ENCODE assay signal across 8 cellular contexts in genomic region chr1:39395357-39395831, GRCh38.
DNase-seq lines count a peak whose midpoint lies in the region; ATAC-seq and TF ChIP-seq lines count a peak whose summit lies in the region.

No MANE protein-coding gene starts in this region.

- intact Hi-C loops in Right ventricle myocardium inferior (cut with DNase I): loop anchor here (2.0 kb wide), 1 partner anchor 13 kb away; no protein-coding TSS in a partner anchor
- intact Hi-C loops in cardiac septum (cut with DNase I): loop anchor here (2.0 kb wide), 1 partner anchor 13 kb away; no protein-coding TSS in a partner anchor

- H3K36me3 ChIP-seq in upper lobe of left lung: peaks cover 0 to 8% (median 3%) of the 10 kb centered on the region in 4 donors

- H3K4me3 ChIP-seq in upper lobe of left lung: no peak overlapping the region

- TF ChIP-seq EP300 in upper lobe of left lung (IDR thresholded peaks at IDR 0.05): no peak

- no peaks in the 10 kb centered on the region for H3K27me3 ChIP-seq in upper lobe of left lung

- WGBS in upper lobe of left lung, 2 donors: 17 to 24% methylated on average over 1 of the region's 1 CpG

- ATAC-seq in Right ventricle myocardium inferior: peak; percentile 31
- peak; percentile 49 to 51 for ATAC-seq in upper lobe of left lung (ENCODE audit: low FRiP score in 2 of 2)

- no peak for TF ChIP-seq POLR2A in upper lobe of left lung (IDR thresholded peaks at IDR 0.05)

- no peak for DNase-seq in Right ventricle myocardium inferior (ENCODE audit: missing footprints)
- no peak for DNase-seq in cardiac septum (ENCODE audit: low spot score)
- DNase-seq in amniotic epithelial cell (ENCODE audit: low read depth): peak; percentile 87
- peak; percentile 88 for DNase-seq in kidney glomerular epithelial cell (lab: John Stamatoyannopoulos, UW)
- DNase-seq in upper lobe of left lung: no peak
- no peak for DNase-seq in activated T-cell treated with anti-CD3 and anti-CD28 coated beads for 4 hours
- no peak for DNase-seq in ecto neural progenitor cell (ENCODE audit: low spot score)
- DNase-seq in T-helper 1 cell: no peak

- H3K4me1 ChIP-seq in upper lobe of left lung: peaks cover 73 to 94% (median 86%) of the 10 kb centered on the region in 4 donors

- H3K27ac ChIP-seq in upper lobe of left lung: peak overlapping the region; percentile 8 to 76 (median 65)

- TF ChIP-seq CTCF in upper lobe of left lung (IDR thresholded peaks at IDR 0.05): no peak

- H3K9me3 ChIP-seq in upper lobe of left lung: no peaks in the 10 kb centered on the region

Comparison
In these comparisons a context has a peak if more than half of its experiments do, and no peak if none do; other contexts are left out.
1. DNase-seq: peak in amniotic epithelial cell (single experiment) and kidney glomerular epithelial cell (single experiment); none in Right ventricle myocardium inferior (single experiment), cardiac septum (single experiment), upper lobe of left lung (0 of 2), activated T-cell treated with anti-CD3 and anti-CD28 coated beads for 4 hours (single experiment), ecto neural progenitor cell (single experiment) and T-helper 1 cell (0 of 5).